In the genomic region with DNA sequence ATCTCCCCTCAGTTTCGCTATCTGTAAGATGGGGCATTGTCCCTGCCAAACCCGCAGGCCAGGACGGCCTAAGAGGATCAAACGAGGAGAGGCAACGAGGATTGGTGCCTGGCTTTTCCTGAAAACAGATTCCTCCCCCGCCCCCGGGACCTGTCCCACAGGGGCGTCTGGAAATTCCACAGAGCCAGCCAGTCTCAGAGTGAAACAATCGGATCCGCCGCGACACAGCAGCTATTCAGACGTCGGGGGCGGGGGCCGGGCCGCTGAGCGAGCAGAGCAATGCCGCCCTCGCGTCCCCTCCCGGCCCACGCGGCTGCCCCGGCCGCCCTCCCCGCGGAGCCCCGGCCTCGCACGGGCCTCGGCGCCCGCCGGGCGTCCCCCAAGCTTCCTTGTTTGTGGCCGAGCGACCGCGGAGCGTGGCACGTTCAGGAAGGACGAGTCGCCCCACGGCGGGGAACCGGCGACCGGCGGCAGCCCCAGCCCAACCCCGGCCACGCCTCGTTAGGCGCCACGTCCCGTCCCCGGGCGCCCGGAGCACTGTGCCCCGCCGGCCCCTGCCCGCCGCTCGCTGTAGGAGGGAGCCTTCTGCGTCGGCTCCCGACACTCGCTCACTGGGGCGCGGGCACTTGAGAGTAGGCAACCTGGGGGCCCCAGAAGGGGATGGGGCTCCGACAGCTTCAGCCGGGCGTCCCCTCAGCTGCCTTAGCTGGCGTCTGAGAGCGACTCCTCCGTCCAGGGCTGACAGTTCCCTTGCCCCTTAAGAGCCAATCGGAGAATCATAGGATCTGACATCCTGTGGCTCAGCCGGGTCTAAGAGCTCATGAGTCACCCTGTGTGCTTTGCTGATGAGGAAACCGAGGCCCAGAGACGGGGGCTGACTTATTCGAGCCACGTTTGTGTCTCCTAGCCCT, we compare ENCODE assay signal across 8 cellular contexts. TPM values are rescaled to one million over a fixed set of nuclear protein-coding genes. Genes with fewer than 3 reads are reported as not detected.
DNase-seq lines count a peak whose midpoint lies in the region; ATAC-seq lines count a peak whose summit lies in the region.

No MANE protein-coding gene starts in this region.

- no peaks in the 10 kb centered on the region for H3K36me3 ChIP-seq in endocrine pancreas (ENCODE audit: control insufficient read depth, insufficient read depth, low read length)

- no peaks in the 10 kb centered on the region for H3K4me1 ChIP-seq in endocrine pancreas (ENCODE audit: control insufficient read depth, insufficient read depth, low read length)

- peak overlapping the region; percentile 85 for H3K4me3 Mint-ChIP-seq in memory B cell

- H3K36me3 Mint-ChIP-seq in memory B cell = no peaks in the 10 kb centered on the region

- peak overlapping the region; percentile 18 for H3K4me3 ChIP-seq in endocrine pancreas (ENCODE audit: control insufficient read depth, insufficient read depth, low read length)

- H3K4me1 Mint-ChIP-seq in memory B cell = peaks cover 6% of the 10 kb centered on the region

- DNase-seq in NCI-H460 (ENCODE audit: extremely low read depth, low read depth) = peak; percentile 34
- DNase-seq in activated CD8-positive, alpha-beta memory T cell treated with anti-CD3 and anti-CD28 coated beads for 24 hours = peak; percentile 85
- DNase-seq in memory B cell (ENCODE audit: low spot score in 2 of 2) = peak; percentile 48 to 60
- DNase-seq in stimulated activated CD8-positive, alpha-beta memory T cell treated with anti-CD3 and anti-CD28 coated beads, Interleukin-12 subunit alpha, Interleukin-12 subunit beta, amount 100 ng/mL, for 1 hour (ENCODE audit: low read depth) = peak; percentile 16
- no peak for DNase-seq in SHP77 treated with DMSO at 0.1 percent for 48 hours (lab: John Stamatoyannopoulos, UW)

- no peaks in the 10 kb centered on the region for H3K9me3 ChIP-seq in endocrine pancreas (ENCODE audit: control insufficient read depth, low read length)

- peak overlapping the region; percentile 87 for H3K9ac ChIP-seq in endocrine pancreas (ENCODE audit: control insufficient read depth, insufficient read depth, low read length)

- H3K9me3 Mint-ChIP-seq in memory B cell = no peaks in the 10 kb centered on the region

- H3K27ac Mint-ChIP-seq in memory B cell = no peak overlapping the region

- H3K27me3 Mint-ChIP-seq in memory B cell = peaks cover 10% of the 10 kb centered on the region

- peaks cover 2% of the 10 kb centered on the region for H3K27me3 ChIP-seq in endocrine pancreas (ENCODE audit: control insufficient read depth, insufficient read depth, low read length)

- ATAC-seq in GM18498 (IDR thresholded peaks at IDR 0.05; ENCODE audit: unreplicated experiment) = peak; percentile 59
- ATAC-seq in memory B cell (ENCODE audit: low read depth) = peak; percentile 75
- ATAC-seq in GM19351 (IDR thresholded peaks at IDR 0.05; ENCODE audit: unreplicated experiment) = no peak

RNA-seq across cellular contexts. Expression of a gene that starts 29.7 kb away (rescaled TPM):
- not detected in 2 replicates for total RNA-seq in NCI-H460 (2014; rRNA removed; shearing (Covaris generic))
- not detected in 2 replicates for polyA plus RNA-seq in NCI-H460 (2014; cell fraction: nucleus; rRNA removed)

RNA-seq across cellular contexts. Expression of a gene that starts 49.8 kb away (rescaled TPM):
- total RNA-seq in NCI-H460 (2014; rRNA removed; shearing (Covaris generic)) = not detected in 2 replicates
- polyA plus RNA-seq in NCI-H460 (2014; cell fraction: nucleus; rRNA removed) = not detected in 2 replicates

RNA-seq across cellular contexts. Expression of a gene that starts 49.9 kb away (rescaled TPM):
- total RNA-seq in NCI-H460 (2014; rRNA removed; shearing (Covaris generic)) = not detected in 2 replicates
- not detected in 2 replicates for polyA plus RNA-seq in NCI-H460 (2014; cell fraction: nucleus; rRNA removed)
